In the genomic region with DNA sequence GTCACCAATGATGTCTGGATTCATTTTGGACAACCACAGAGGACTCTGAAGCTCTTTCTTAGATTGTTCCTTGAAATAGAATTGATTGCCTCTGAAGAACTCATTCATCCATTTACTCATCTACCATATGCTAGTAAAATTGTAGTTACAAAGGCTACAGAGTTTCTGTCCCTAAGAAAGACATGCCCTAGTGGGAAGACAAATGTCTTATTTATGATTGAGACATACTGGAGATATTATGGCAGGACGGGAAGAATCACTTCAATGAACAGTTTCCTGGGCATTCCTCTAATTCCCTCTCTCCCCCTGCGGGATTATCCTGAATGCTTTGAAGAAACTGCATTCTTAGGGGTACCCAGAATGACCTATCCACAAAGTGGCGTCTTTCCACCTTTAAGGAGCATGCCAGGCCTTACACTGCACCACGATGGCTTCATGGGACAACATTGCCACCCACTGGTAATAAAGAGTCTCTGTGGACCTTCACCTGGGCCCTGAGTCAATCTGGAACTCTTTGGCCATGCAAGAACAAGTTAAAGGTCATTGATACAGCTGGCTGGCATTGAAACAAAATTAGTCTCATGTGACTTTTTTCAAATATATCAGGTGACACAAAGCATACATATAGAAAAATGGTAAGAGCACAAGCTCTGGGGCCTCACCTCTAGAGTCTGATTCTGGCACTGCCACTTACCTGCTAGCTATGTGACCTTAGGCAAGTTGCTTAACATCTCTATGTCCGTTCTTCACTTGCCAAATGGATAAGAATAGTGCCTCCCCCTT, we compare ENCODE assay signal across 8 cellular contexts. TPM values are rescaled to one million over a fixed set of nuclear protein-coding genes. Genes with fewer than 3 reads are reported as not detected.
A peak's percentile ranks its signal among the peaks of the same experiment; 100 is the strongest.
DNase-seq lines count a peak whose midpoint lies in the region; ATAC-seq, FAIRE-seq and TF ChIP-seq lines count a peak whose summit lies in the region.

No MANE protein-coding gene starts in this region.

- H3K36me3 ChIP-seq in PC-3 (ENCODE audit: low read depth, low read length) (no peaks in the 10 kb centered on the region), esophagus muscularis mucosa (no peaks in the 10 kb centered on the region), thoracic aorta (no peaks in the 10 kb centered on the region)

- H3K27ac Mint-ChIP-seq in nephron progenitor cell, result no peak overlapping the region

- H3K27ac ChIP-seq in PC-3 (ENCODE audit: low read length), result no peak overlapping the region
- H3K27ac ChIP-seq in esophagus muscularis mucosa (replicated peaks in 1 of 4), result no peak overlapping the region
- no peak overlapping the region for H3K27ac ChIP-seq in thoracic aorta

- H3K4me3 Mint-ChIP-seq in nephron progenitor cell, result no peak overlapping the region

- WGBS in esophagus muscularis mucosa, result 47% methylated on average over 5 of the region's 5 CpGs

- no peak for TF ChIP-seq POLR2A in esophagus muscularis mucosa (IDR thresholded peaks at IDR 0.05; ENCODE audit: low read depth)

- H3F3A ChIP-seq in PC-3 (ENCODE audit: low read length, unreplicated experiment), result no peaks in the 10 kb centered on the region

- H3K9me3 ChIP-seq in PC-3 (ENCODE audit: low read length), result no peaks in the 10 kb centered on the region
- H3K9me3 ChIP-seq in esophagus muscularis mucosa, result no peaks in the 10 kb centered on the region
- no peaks in the 10 kb centered on the region for H3K9me3 ChIP-seq in thoracic aorta

- H2AFZ ChIP-seq in PC-3 (ENCODE audit: low read length), result no peak overlapping the region

- no peaks in the 10 kb centered on the region for H3K79me2 ChIP-seq in PC-3 (ENCODE audit: low read length)

- peaks cover 9% of the 10 kb centered on the region for H3K4me1 Mint-ChIP-seq in nephron progenitor cell

- POLR2A ChIA-PET in PC-3 (lab: Charles Lee; ENCODE audit: unreplicated experiment), result no interaction called here

- no peaks in the 10 kb centered on the region for H4K20me1 ChIP-seq in PC-3 (ENCODE audit: low read length)

- CTCF ChIA-PET in PC-3 (lab: Charles Lee), result interaction anchor here (0.6 kb wide), 1 partner anchor 265 kb away, joined by 3 read pairs; no protein-coding TSS in a partner anchor

- no TSS peak for BruUV-seq in PC-3 (replicated peaks; lab: Mats Ljungman, UMichigan)

- FAIRE-seq in HTR-8/SVneo (lab: Jason Lieb, UNC), result peak; percentile 70

- TF ChIP-seq CTCF in PC-3 (conservative IDR thresholded peaks at IDR 0.05; ENCODE audit: low read depth, low read length), result peak; percentile 85
- TF ChIP-seq CTCF in esophagus muscularis mucosa (IDR thresholded peaks at IDR 0.05), result peak; percentile 70 to 79 (median 76)
- peak; percentile 67 for TF ChIP-seq CTCF in nephron progenitor cell (IDR thresholded peaks at IDR 0.05)
- TF ChIP-seq CTCF in thoracic aorta (IDR thresholded peaks at IDR 0.05), result peak; percentile 68

- H3K4me1 ChIP-seq in PC-3 (ENCODE audit: insufficient read depth, low read length) (peaks cover 5% of the 10 kb centered on the region; the same call in 1 of the 2 replicates), esophagus muscularis mucosa (peaks cover 0 to 9% (median 3%) of the 10 kb centered on the region in 4 donors), thoracic aorta (ENCODE audit: control insufficient read depth in 1 of 2, low read depth in 2 of 2) (peaks cover 1 to 19% of the 10 kb centered on the region in 2 donors)

- peaks cover 10% of the 10 kb centered on the region for H3K9me3 Mint-ChIP-seq in nephron progenitor cell

- no peak overlapping the region for H3K4me2 ChIP-seq in PC-3 (ENCODE audit: low read length)

- H3K4me3 ChIP-seq in PC-3 (ENCODE audit: low read length), result no peak overlapping the region
- no peak overlapping the region for H3K4me3 ChIP-seq in esophagus muscularis mucosa
- no peak overlapping the region for H3K4me3 ChIP-seq in thoracic aorta

- no peaks in the 10 kb centered on the region for H3K27me3 Mint-ChIP-seq in nephron progenitor cell (ENCODE audit: low read depth, poor library complexity)

- intact Hi-C loops in PC-3 (cut with micrococcal nuclease) (loop anchor here (1.0 kb wide), 3 partner anchors 218 to 265 kb away; no protein-coding TSS in a partner anchor), esophagus muscularis mucosa (cut with DNase I) (loop anchor here (5.0 kb wide), 2 partner anchors 219 to 269 kb away; no protein-coding TSS in a partner anchor)

- ATAC-seq in GM21528 (IDR thresholded peaks at IDR 0.05; ENCODE audit: low FRiP score, unreplicated experiment) (peak; percentile 83), PC-3 (peak; percentile 99), thoracic aorta (ENCODE audit: insufficient number of reproducible peaks, low FRiP score, low read depth) (peak; percentile 77)

- no peak for TF ChIP-seq EP300 in esophagus muscularis mucosa (IDR thresholded peaks at IDR 0.05)

- H3K27me3 ChIP-seq in PC-3 (ENCODE audit: low read length) (no peaks in the 10 kb centered on the region), esophagus muscularis mucosa (no peaks in the 10 kb centered on the region), thoracic aorta (replicated peaks; ENCODE audit: insufficient read depth) (no peaks in the 10 kb centered on the region)

- no peaks in the 10 kb centered on the region for H3K9me2 ChIP-seq in PC-3 (replicated peaks; ENCODE audit: low read length)

- DNase-seq in DMS53 treated with DMSO at 0.1 percent for 48 hours (lab: John Stamatoyannopoulos, UW; ENCODE audit: unreplicated experiment) (peak; percentile 89), HTR-8/SVneo (ENCODE audit: insufficient read length, low spot score) (peak; percentile 69), PC-3 (peak; percentile 71), activated T-cell treated with anti-CD3 and anti-CD28 coated beads for 48 hours (ENCODE audit: low read depth) (peak; percentile 21), esophagus muscularis mucosa (ENCODE audit: extremely low spot score) (no peak), nephron progenitor cell (peak; percentile 44), thoracic aorta (ENCODE audit: low spot score) (no peak)

- H3K36me3 Mint-ChIP-seq in nephron progenitor cell (ENCODE audit: low read depth), result no peaks in the 10 kb centered on the region

- no peak overlapping the region for H3K9ac ChIP-seq in PC-3 (ENCODE audit: low read length)

RNA-seq across cellular contexts. Expression of gene ANKRD55, which starts 32.1 kb away (rescaled TPM):
- total RNA-seq in PC-3 (2014; rRNA removed) (not detected in 2 replicates), esophagus muscularis mucosa (under 1 TPM in 1 of 4 donors, not detected in 3; 0.66 TPM), thoracic aorta (not detected)

Comparison
In these comparisons a context has a peak if more than half of its experiments do, and no peak if none do; other contexts are left out.
1. DNase-seq: peak in DMS53 treated with DMSO at 0.1 percent for 48 hours (single experiment), HTR-8/SVneo (single experiment), PC-3 (single experiment), activated T-cell treated with anti-CD3 and anti-CD28 coated beads for 48 hours (single experiment) and nephron progenitor cell (single experiment); none in esophagus muscularis mucosa (single experiment) and thoracic aorta (single experiment).
2. Peak in every context shown above with its lines, with median percentiles within 50 percentile points of each other: ATAC-seq and CTCF ChIP-seq.